2 cellular contexts compared by ENCODE assay signal in the genomic region with DNA sequence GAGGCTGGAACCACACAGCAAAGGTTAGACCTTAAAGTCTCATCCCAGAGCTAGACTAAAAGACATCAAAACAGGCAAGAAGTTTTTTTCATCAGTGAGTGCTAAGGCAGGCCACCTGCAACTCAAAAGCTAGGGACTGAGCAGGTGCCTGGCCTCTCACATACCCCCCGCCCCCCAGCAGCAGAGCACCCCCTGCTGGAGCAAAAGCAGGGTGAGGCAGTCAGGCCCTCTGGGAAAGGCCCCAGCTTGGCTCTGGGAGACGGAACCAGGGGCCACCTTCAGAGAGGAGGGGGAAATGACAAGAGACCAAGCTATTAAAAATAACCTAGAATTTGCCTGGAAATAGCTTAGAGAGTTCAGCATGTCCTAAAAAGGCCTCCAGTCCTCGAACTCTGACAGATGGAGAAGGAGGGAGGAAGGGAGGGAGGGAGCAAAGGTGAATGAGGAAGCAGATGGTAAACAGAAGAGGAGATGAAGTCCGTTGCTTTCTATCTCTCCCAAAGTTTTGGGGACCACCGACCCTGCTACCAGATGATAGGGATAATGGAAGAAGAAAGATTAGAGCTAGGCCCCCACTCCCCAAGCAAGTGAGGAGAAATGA.
TF ChIP-seq lines count a peak whose summit lies in the region.

No MANE protein-coding gene starts in this region.

TF ChIP-seq in IMR-90, 13 proteins besides CTCF, POLR2A, EP300 and RAD21:
- no peak for TF ChIP-seq RFX5 (IDR thresholded peaks at IDR 0.05; ENCODE audit: low read depth, low read length)
- no peak for TF ChIP-seq MAZ (IDR thresholded peaks at IDR 0.05; ENCODE audit: borderline replicate concordance, low read depth, low read length)
- TF ChIP-seq, protein P1, sequence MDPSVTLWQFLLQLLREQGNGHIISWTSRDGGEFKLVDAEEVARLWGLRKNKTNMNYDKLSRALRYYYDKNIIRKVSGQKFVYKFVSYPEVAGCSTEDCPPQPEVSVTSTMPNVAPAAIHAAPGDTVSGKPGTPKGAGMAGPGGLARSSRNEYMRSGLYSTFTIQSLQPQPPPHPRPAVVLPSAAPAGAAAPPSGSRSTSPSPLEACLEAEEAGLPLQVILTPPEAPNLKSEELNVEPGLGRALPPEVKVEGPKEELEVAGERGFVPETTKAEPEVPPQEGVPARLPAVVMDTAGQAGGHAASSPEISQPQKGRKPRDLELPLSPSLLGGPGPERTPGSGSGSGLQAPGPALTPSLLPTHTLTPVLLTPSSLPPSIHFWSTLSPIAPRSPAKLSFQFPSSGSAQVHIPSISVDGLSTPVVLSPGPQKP (IDR thresholded peaks at IDR 0.05; ENCODE audit: borderline replicate concordance, low read depth, low read length) = no peak
- TF ChIP-seq FOS (IDR thresholded peaks at IDR 0.05; ENCODE audit: low read depth, low read length) = no peak
- no peak for TF ChIP-seq RCOR1 (IDR thresholded peaks at IDR 0.05; ENCODE audit: insufficient replicate concordance, low read length)
- TF ChIP-seq BHLHE40 (IDR thresholded peaks at IDR 0.05; ENCODE audit: low read depth, low read length) = no peak
- TF ChIP-seq CEBPB (IDR thresholded peaks at IDR 0.05; ENCODE audit: low read depth, low read length) = no peak
- no peak for TF ChIP-seq MAFK (IDR thresholded peaks at IDR 0.05; ENCODE audit: low read depth, low read length)
- TF ChIP-seq SMC3 (IDR thresholded peaks at IDR 0.05; ENCODE audit: low read depth, low read length) = no peak
- no peak for TF ChIP-seq CHD1 (IDR thresholded peaks at IDR 0.05; ENCODE audit: low read depth, low read length)
- TF ChIP-seq MXI1 (IDR thresholded peaks at IDR 0.05; ENCODE audit: borderline replicate concordance, low read depth, low read length) = no peak
- TF ChIP-seq USF2 (IDR thresholded peaks at IDR 0.05; ENCODE audit: low read depth, low read length) = no peak
- TF ChIP-seq NFE2L2 (IDR thresholded peaks at IDR 0.05; ENCODE audit: low read depth, low read length) = no peak

TF ChIP-seq in H1, 55 proteins besides CTCF, POLR2A, EP300 and RAD21:
- TF ChIP-seq TBP (IDR thresholded peaks at IDR 0.05; ENCODE audit: low read depth, low read length) (no peak), MAFK (IDR thresholded peaks at IDR 0.05; ENCODE audit: low read depth, low read length) (no peak), SIN3A (conservative IDR thresholded peaks at IDR 0.05 in 1 of 2, IDR thresholded peaks at IDR 0.05 in 1 of 2; ENCODE audit: low read depth in 1 of 2, low read length in 2 of 2) (peak in 1 of 2 experiments; percentile 57; a peak in 2 of 4 replicates), HDAC2 (IDR thresholded peaks at IDR 0.05; ENCODE audit: borderline replicate concordance in 1 of 2, low read depth in 2 of 2, low read length in 2 of 2) (0 out of 4 replicates have a peak, but pooled peaks of 1 of the 2 experiments have one; percentile 28), KDM4A (IDR thresholded peaks at IDR 0.05; ENCODE audit: low read depth, low read length, severe bottlenecking) (no peak), CHD2 (IDR thresholded peaks at IDR 0.05; ENCODE audit: low read length) (no peak), ATF3 (IDR thresholded peaks at IDR 0.05; ENCODE audit: insufficient read depth, low read depth, low read length) (0 out of 2 replicates have a peak, but pooled peaks have one; percentile 12), SAP30 (IDR thresholded peaks at IDR 0.05; ENCODE audit: insufficient read depth, insufficient replicate concordance, low read length) (no peak), YY1 (IDR thresholded peaks at IDR 0.05; ENCODE audit: low read depth, low read length) (0 out of 2 replicates have a peak, but pooled peaks have one; percentile 19)
- TF ChIP-seq, protein P2, sequence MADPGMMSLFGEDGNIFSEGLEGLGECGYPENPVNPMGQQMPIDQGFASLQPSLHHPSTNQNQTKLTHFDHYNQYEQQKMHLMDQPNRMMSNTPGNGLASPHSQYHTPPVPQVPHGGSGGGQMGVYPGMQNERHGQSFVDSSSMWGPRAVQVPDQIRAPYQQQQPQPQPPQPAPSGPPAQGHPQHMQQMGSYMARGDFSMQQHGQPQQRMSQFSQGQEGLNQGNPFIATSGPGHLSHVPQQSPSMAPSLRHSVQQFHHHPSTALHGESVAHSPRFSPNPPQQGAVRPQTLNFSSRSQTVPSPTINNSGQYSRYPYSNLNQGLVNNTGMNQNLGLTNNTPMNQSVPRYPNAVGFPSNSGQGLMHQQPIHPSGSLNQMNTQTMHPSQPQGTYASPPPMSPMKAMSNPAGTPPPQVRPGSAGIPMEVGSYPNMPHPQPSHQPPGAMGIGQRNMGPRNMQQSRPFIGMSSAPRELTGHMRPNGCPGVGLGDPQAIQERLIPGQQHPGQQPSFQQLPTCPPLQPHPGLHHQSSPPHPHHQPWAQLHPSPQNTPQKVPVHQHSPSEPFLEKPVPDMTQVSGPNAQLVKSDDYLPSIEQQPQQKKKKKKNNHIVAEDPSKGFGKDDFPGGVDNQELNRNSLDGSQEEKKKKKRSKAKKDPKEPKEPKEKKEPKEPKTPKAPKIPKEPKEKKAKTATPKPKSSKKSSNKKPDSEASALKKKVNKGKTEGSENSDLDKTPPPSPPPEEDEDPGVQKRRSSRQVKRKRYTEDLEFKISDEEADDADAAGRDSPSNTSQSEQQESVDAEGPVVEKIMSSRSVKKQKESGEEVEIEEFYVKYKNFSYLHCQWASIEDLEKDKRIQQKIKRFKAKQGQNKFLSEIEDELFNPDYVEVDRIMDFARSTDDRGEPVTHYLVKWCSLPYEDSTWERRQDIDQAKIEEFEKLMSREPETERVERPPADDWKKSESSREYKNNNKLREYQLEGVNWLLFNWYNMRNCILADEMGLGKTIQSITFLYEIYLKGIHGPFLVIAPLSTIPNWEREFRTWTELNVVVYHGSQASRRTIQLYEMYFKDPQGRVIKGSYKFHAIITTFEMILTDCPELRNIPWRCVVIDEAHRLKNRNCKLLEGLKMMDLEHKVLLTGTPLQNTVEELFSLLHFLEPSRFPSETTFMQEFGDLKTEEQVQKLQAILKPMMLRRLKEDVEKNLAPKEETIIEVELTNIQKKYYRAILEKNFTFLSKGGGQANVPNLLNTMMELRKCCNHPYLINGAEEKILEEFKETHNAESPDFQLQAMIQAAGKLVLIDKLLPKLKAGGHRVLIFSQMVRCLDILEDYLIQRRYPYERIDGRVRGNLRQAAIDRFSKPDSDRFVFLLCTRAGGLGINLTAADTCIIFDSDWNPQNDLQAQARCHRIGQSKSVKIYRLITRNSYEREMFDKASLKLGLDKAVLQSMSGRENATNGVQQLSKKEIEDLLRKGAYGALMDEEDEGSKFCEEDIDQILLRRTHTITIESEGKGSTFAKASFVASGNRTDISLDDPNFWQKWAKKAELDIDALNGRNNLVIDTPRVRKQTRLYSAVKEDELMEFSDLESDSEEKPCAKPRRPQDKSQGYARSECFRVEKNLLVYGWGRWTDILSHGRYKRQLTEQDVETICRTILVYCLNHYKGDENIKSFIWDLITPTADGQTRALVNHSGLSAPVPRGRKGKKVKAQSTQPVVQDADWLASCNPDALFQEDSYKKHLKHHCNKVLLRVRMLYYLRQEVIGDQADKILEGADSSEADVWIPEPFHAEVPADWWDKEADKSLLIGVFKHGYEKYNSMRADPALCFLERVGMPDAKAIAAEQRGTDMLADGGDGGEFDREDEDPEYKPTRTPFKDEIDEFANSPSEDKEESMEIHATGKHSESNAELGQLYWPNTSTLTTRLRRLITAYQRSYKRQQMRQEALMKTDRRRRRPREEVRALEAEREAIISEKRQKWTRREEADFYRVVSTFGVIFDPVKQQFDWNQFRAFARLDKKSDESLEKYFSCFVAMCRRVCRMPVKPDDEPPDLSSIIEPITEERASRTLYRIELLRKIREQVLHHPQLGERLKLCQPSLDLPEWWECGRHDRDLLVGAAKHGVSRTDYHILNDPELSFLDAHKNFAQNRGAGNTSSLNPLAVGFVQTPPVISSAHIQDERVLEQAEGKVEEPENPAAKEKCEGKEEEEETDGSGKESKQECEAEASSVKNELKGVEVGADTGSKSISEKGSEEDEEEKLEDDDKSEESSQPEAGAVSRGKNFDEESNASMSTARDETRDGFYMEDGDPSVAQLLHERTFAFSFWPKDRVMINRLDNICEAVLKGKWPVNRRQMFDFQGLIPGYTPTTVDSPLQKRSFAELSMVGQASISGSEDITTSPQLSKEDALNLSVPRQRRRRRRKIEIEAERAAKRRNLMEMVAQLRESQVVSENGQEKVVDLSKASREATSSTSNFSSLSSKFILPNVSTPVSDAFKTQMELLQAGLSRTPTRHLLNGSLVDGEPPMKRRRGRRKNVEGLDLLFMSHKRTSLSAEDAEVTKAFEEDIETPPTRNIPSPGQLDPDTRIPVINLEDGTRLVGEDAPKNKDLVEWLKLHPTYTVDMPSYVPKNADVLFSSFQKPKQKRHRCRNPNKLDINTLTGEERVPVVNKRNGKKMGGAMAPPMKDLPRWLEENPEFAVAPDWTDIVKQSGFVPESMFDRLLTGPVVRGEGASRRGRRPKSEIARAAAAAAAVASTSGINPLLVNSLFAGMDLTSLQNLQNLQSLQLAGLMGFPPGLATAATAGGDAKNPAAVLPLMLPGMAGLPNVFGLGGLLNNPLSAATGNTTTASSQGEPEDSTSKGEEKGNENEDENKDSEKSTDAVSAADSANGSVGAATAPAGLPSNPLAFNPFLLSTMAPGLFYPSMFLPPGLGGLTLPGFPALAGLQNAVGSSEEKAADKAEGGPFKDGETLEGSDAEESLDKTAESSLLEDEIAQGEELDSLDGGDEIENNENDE (IDR thresholded peaks at IDR 0.05; ENCODE audit: insufficient replicate concordance, low read length) = no peak
